19 cellular contexts compared by ENCODE assay signal in genomic region chr1:198417041-198417440, GRCh38.
"Had no signal": no experiment of that assay in that cellular context is flagged by ENCODE, and none has a peak within 500 bp of the region (broad histone marks: within the 10 kb centered on the region; RNA-seq: fewer than 3 reads in every experiment).

No MANE protein-coding gene starts in this region.

- H3K27me3 ChIP-seq: cardiac muscle cell, left lung, neural progenitor cell, sigmoid colon, spleen, upper lobe of right lung had no signal

- H2AFZ ChIP-seq: neural progenitor cell had no signal

- H3K4me3 ChIP-seq: cardiac muscle cell, heart right ventricle, left lung, lung, neural progenitor cell, sigmoid colon, spleen, upper lobe of right lung had no signal

- H3K36me3 ChIP-seq: cardiac muscle cell, heart right ventricle, left lung, neural progenitor cell, sigmoid colon, spleen, upper lobe of right lung had no signal

- H3K27ac ChIP-seq: cardiac muscle cell, heart right ventricle, left lung, neural progenitor cell, sigmoid colon, spleen, upper lobe of right lung had no signal

- H3K4me2 ChIP-seq: neural progenitor cell had no signal

- H3K9ac ChIP-seq: neural progenitor cell had no signal

- H3K9me3 ChIP-seq: heart right ventricle, left lung, sigmoid colon, spleen, upper lobe of right lung had no signal

- H3K4me1 ChIP-seq: left lung, neural progenitor cell, sigmoid colon, spleen, upper lobe of right lung had no signal

- DNase-seq: activated CD4-positive, alpha-beta memory T cell treated with anti-CD3 and anti-CD28 coated beads for 36 hours; activated CD4-positive, alpha-beta T cell treated with anti-CD3 and anti-CD28 coated beads for 36 hours; activated naive CD4-positive, alpha-beta T cell treated with Interleukin-2 at 50 U/mL for 16 hours; activated naive CD8-positive, alpha-beta T cell treated with anti-CD3 and anti-CD28 coated beads for 36 hours; activated T-cell treated with anti-CD3 and anti-CD28 coated beads, Interleukin-2, amount 50 U/mL, for 48 hours; amniotic stem cell; heart right ventricle; left lung; naive thymus-derived CD8-positive, alpha-beta T cell; retina; sigmoid colon; spleen; stimulated activated CD4-positive, alpha-beta T cell treated with anti-CD3 and anti-CD28 coated beads, Interleukin-4, amount 100 ng/mL, for 24 hours; stimulated activated naive CD4-positive, alpha-beta T cell treated with Interleukin-2 at 50 U/mL for 16 hours; T-helper 9 cell; upper lobe of right lung had no signal
